Comparison of ENCODE assay signal across 1 cellular context in genomic region chr1:110339427-110340206, GRCh38.
TF ChIP-seq lines count a peak whose summit lies in the region.

No MANE protein-coding gene starts in this region.

TF ChIP-seq in HepG2, 621 proteins besides CTCF, POLR2A, EP300 and RAD21 (continued from another document and continues in another):
- TF ChIP-seq THAP9 (CRISPR knock-in tag; IDR thresholded peaks at IDR 0.05; ENCODE audit: borderline replicate concordance) (0 out of 2 replicates have a peak, but pooled peaks have one; percentile 20), JUNB (CRISPR knock-in tag; IDR thresholded peaks at IDR 0.05; ENCODE audit: borderline replicate concordance) (no peak), CHCHD3 (CRISPR knock-in tag; IDR thresholded peaks at IDR 0.05) (no peak), TBX2 (CRISPR knock-in tag; IDR thresholded peaks at IDR 0.05; ENCODE audit: borderline replicate concordance) (peak; percentile 68), CERS6 (CRISPR knock-in tag; IDR thresholded peaks at IDR 0.05) (no peak), NR0B2 (CRISPR knock-in tag; IDR thresholded peaks at IDR 0.05) (peak; percentile 63; the same call in 1 of the 2 replicates), KDM5A (IDR thresholded peaks at IDR 0.05; ENCODE audit: borderline replicate concordance, low read length) (peak; percentile 84), ZNF652 (CRISPR knock-in tag; IDR thresholded peaks at IDR 0.05; ENCODE audit: borderline replicate concordance, low read depth) (no peak), YEATS2 (CRISPR knock-in tag; IDR thresholded peaks at IDR 0.05; ENCODE audit: borderline replicate concordance) (no peak), ZKSCAN8 (CRISPR knock-in tag; IDR thresholded peaks at IDR 0.05; ENCODE audit: borderline replicate concordance) (no peak; the same call in 1 of the 2 replicates), E2F5 (CRISPR knock-in tag; conservative IDR thresholded peaks at IDR 0.05) (no peak; the same call in 1 of the 2 replicates), BRD4 (CRISPR knock-in tag; IDR thresholded peaks at IDR 0.05) (peak; percentile 30; the same call in 1 of the 2 replicates), PRDM15 (CRISPR knock-in tag; IDR thresholded peaks at IDR 0.05) (no peak), NFIB (CRISPR knock-in tag; IDR thresholded peaks at IDR 0.05; ENCODE audit: borderline replicate concordance) (no peak), ZNF678 (CRISPR knock-in tag; IDR thresholded peaks at IDR 0.05) (0 out of 2 replicates have a peak, but pooled peaks have one; percentile 47), DR1 (CRISPR knock-in tag; IDR thresholded peaks at IDR 0.05) (no peak; the same call in 1 of the 2 replicates), SCMH1 (CRISPR knock-in tag; IDR thresholded peaks at IDR 0.05; ENCODE audit: borderline replicate concordance) (no peak), ZNF615 (CRISPR knock-in tag; IDR thresholded peaks at IDR 0.05; ENCODE audit: borderline replicate concordance) (no peak), ZNF431 (CRISPR knock-in tag; IDR thresholded peaks at IDR 0.05; ENCODE audit: borderline replicate concordance, low read depth) (no peak), GMEB1 (CRISPR knock-in tag; IDR thresholded peaks at IDR 0.05; ENCODE audit: borderline replicate concordance) (no peak), NPAS2 (CRISPR knock-in tag; IDR thresholded peaks at IDR 0.05; ENCODE audit: borderline replicate concordance) (no peak), JARID2 (CRISPR knock-in tag; IDR thresholded peaks at IDR 0.05; ENCODE audit: insufficient replicate concordance) (no peak), SPEN (CRISPR knock-in tag; IDR thresholded peaks at IDR 0.05; ENCODE audit: low read depth) (no peak), BCL3 (CRISPR knock-in tag; IDR thresholded peaks at IDR 0.05) (no peak), ATF3 (CRISPR knock-in tag; IDR thresholded peaks at IDR 0.05) (0 out of 2 replicates have a peak, but pooled peaks have one; percentile 8), ZNF841 (CRISPR knock-in tag; IDR thresholded peaks at IDR 0.05; ENCODE audit: borderline replicate concordance) (no peak), ARNTL (CRISPR knock-in tag; IDR thresholded peaks at IDR 0.05) (no peak; the same call in 1 of the 2 replicates), YY1 (IDR thresholded peaks at IDR 0.05; ENCODE audit: insufficient read depth, insufficient replicate concordance, low read depth, low read length) (peak; percentile 97), ZNF800 (CRISPR knock-in tag; IDR thresholded peaks at IDR 0.05) (no peak), ZNF569 (CRISPR knock-in tag; IDR thresholded peaks at IDR 0.05; ENCODE audit: borderline replicate concordance) (no peak), ESRRA (CRISPR knock-in tag; IDR thresholded peaks at IDR 0.05; ENCODE audit: low read depth) (peak; percentile 36; the same call in 1 of the 2 replicates), ZNF609 (CRISPR knock-in tag; IDR thresholded peaks at IDR 0.05; ENCODE audit: borderline replicate concordance) (no peak), KLF11 (CRISPR knock-in tag; IDR thresholded peaks at IDR 0.05) (0 out of 2 replicates have a peak, but pooled peaks have one; percentile 15), ZNF850 (CRISPR knock-in tag; conservative IDR thresholded peaks at IDR 0.05) (no peak), U2AF2 (IDR thresholded peaks at IDR 0.05; ENCODE audit: low read depth, low read length) (no peak), ELF1 (CRISPR knock-in tag; IDR thresholded peaks at IDR 0.05) (no peak), STAG1 (CRISPR knock-in tag; IDR thresholded peaks at IDR 0.05) (no peak)
